In the genomic region with DNA sequence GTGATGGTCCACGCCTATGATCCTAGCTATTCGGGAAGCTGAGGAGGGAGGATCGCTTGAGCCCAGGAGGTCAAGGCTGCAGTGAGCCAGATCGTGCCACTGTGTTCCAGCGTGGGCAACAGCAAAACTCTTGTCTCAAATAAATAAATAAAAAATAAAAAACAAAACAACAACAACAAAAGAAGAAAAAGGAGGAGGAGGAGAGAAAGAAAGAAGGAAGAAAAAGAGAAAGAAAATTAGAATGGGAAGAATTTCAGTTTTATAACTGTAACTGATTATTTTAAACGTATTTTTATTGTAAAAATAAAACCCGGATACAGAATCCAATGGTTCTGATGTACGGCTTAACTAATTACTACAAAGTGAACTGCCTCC, we compare ENCODE assay signal across 8 cellular contexts. TPM values are rescaled to one million over a fixed set of nuclear protein-coding genes. Genes with fewer than 3 reads are reported as not detected.
A peak's percentile ranks its signal among the peaks of the same experiment; 100 is the strongest.
DNase-seq lines count a peak whose midpoint lies in the region; ATAC-seq, FAIRE-seq and TF ChIP-seq lines count a peak whose summit lies in the region.

No MANE protein-coding gene starts in this region.

- peaks cover 14% of the 10 kb centered on the region for H3K4me1 Mint-ChIP-seq in activated CD4-positive, alpha-beta T cell treated with anti-CD3 and anti-CD28 coated beads, Interleukin-2, amount 10 ng/mL, durations not matched to agents 24 days and 14 days
- H3K4me1 Mint-ChIP-seq in activated naive CD8-positive, alpha-beta T cell treated with anti-CD3 and anti-CD28 coated beads, Interleukin-2, amount 10 ng/mL, durations not matched to agents 7 days and 5 days: peaks cover 14% of the 10 kb centered on the region

- TF ChIP-seq POLR2A in testis (IDR thresholded peaks at IDR 0.05): no peak

- H3K27me3 ChIP-seq in testis: no peaks in the 10 kb centered on the region

- H3K27ac ChIP-seq in kidney (ENCODE audit: low read depth in 2 of 2, low read length in 2 of 2) (no peak overlapping the region), testis (peak overlapping the region; percentile 16 to 81)

- H3K4me1 ChIP-seq in kidney (ENCODE audit: control insufficient read depth in 1 of 2, insufficient read depth in 1 of 2, low read depth in 1 of 2, low read length in 2 of 2) (peaks cover 6 to 10% of the 10 kb centered on the region in 2 donors), testis (peaks cover 14% of the 10 kb centered on the region)

- POLR2A ChIA-PET in activated naive CD8-positive, alpha-beta T cell treated with anti-CD3 and anti-CD28 coated beads, Interleukin-2, amount 10 ng/mL, durations not matched to agents 7 days and 5 days (lab: Charles Lee): no interaction called here

- H3K9me3 Mint-ChIP-seq in activated CD4-positive, alpha-beta T cell treated with anti-CD3 and anti-CD28 coated beads, Interleukin-2, amount 10 ng/mL, durations not matched to agents 24 days and 14 days: no peaks in the 10 kb centered on the region
- H3K9me3 Mint-ChIP-seq in activated naive CD8-positive, alpha-beta T cell treated with anti-CD3 and anti-CD28 coated beads, Interleukin-2, amount 10 ng/mL, durations not matched to agents 7 days and 5 days: no peaks in the 10 kb centered on the region

- intact Hi-C loops in activated CD4-positive, alpha-beta T cell treated with anti-CD3 and anti-CD28 coated beads, Interleukin-2, amount 10 ng/mL, durations not matched to agents 24 days and 14 days (cut with micrococcal nuclease): loop anchor here (2.0 kb wide), 2 partner anchors 37 to 45 kb away; partner anchors contain the start of gene PSAP
- intact Hi-C loops in kidney (cut with DNase I): no loop called here
- intact Hi-C loops in testis (cut with DNase I; ENCODE audit: low total_unique reads): no loop called here

- DNase-seq in activated CD4-positive, alpha-beta T cell treated with anti-CD3 and anti-CD28 coated beads, Interleukin-2, amount 10 ng/mL, durations not matched to agents 24 days and 14 days: no peak
- no peak for DNase-seq in activated CD4-positive, alpha-beta T cell treated with anti-CD3 and anti-CD28 coated beads, Interleukin-2, amount 50 U/mL, for 48 hours
- no peak for DNase-seq in activated naive CD8-positive, alpha-beta T cell treated with anti-CD3 and anti-CD28 coated beads, Interleukin-2, amount 10 ng/mL, durations not matched to agents 7 days and 5 days
- no peak for DNase-seq in kidney
- DNase-seq in testis: no peak
- no peak for DNase-seq in DMS153 (lab: John Stamatoyannopoulos, UW)
- DNase-seq in NCI-H1694 (lab: John Stamatoyannopoulos, UW): no peak

- no peaks in the 10 kb centered on the region for H3K36me3 Mint-ChIP-seq in activated CD4-positive, alpha-beta T cell treated with anti-CD3 and anti-CD28 coated beads, Interleukin-2, amount 10 ng/mL, durations not matched to agents 24 days and 14 days (ENCODE audit: low read depth)
- no peaks in the 10 kb centered on the region for H3K36me3 Mint-ChIP-seq in activated naive CD8-positive, alpha-beta T cell treated with anti-CD3 and anti-CD28 coated beads, Interleukin-2, amount 10 ng/mL, durations not matched to agents 7 days and 5 days

- peak overlapping the region in 1 of 2 donors; percentile 73 for H3K9ac ChIP-seq in kidney (ENCODE audit: low read length in 2 of 2)

- H3K27ac Mint-ChIP-seq in activated CD4-positive, alpha-beta T cell treated with anti-CD3 and anti-CD28 coated beads, Interleukin-2, amount 10 ng/mL, durations not matched to agents 24 days and 14 days: no peak overlapping the region
- peak overlapping the region; percentile 80 for H3K27ac Mint-ChIP-seq in activated naive CD8-positive, alpha-beta T cell treated with anti-CD3 and anti-CD28 coated beads, Interleukin-2, amount 10 ng/mL, durations not matched to agents 7 days and 5 days

- H3K36me3 ChIP-seq in kidney (ENCODE audit: control insufficient read depth in 1 of 2, insufficient read depth in 2 of 2, low read length in 2 of 2): no peaks in the 10 kb centered on the region
- H3K36me3 ChIP-seq in testis (ENCODE audit: low read depth, missing control alignments): no peaks in the 10 kb centered on the region

- no peak for TF ChIP-seq CTCF in kidney (IDR thresholded peaks at IDR 0.05; ENCODE audit: borderline replicate concordance, extremely low read depth, insufficient read depth)
- no peak for TF ChIP-seq CTCF in testis (IDR thresholded peaks at IDR 0.05)

- peak overlapping the region; percentile 75 to 82 for H3K4me3 ChIP-seq in kidney (ENCODE audit: low read length in 2 of 2)
- peak overlapping the region; percentile 56 to 59 for H3K4me3 ChIP-seq in testis

- ATAC-seq in activated naive CD8-positive, alpha-beta T cell treated with anti-CD3 and anti-CD28 coated beads, Interleukin-2, amount 10 ng/mL, durations not matched to agents 7 days and 5 days (ENCODE audit: low read depth): no peak
- ATAC-seq in GM21619 (IDR thresholded peaks at IDR 0.05; ENCODE audit: unreplicated experiment): no peak

- no peak for FAIRE-seq in kidney (lab: Jason Lieb, UNC)

- no peaks in the 10 kb centered on the region for H3K9me3 ChIP-seq in kidney (ENCODE audit: control insufficient read depth in 1 of 2, low read length in 2 of 2)
- no peaks in the 10 kb centered on the region for H3K9me3 ChIP-seq in testis

- H3K27me3 Mint-ChIP-seq in activated CD4-positive, alpha-beta T cell treated with anti-CD3 and anti-CD28 coated beads, Interleukin-2, amount 10 ng/mL, durations not matched to agents 24 days and 14 days: peaks cover 15% of the 10 kb centered on the region
- peaks cover 21% of the 10 kb centered on the region for H3K27me3 Mint-ChIP-seq in activated naive CD8-positive, alpha-beta T cell treated with anti-CD3 and anti-CD28 coated beads, Interleukin-2, amount 10 ng/mL, durations not matched to agents 7 days and 5 days

- WGBS in testis, 2 donors: 8% methylated on average over 8 of the region's 8 CpGs

- peak overlapping the region; percentile 88 for H3K4me3 Mint-ChIP-seq in activated CD4-positive, alpha-beta T cell treated with anti-CD3 and anti-CD28 coated beads, Interleukin-2, amount 10 ng/mL, durations not matched to agents 24 days and 14 days
- H3K4me3 Mint-ChIP-seq in activated naive CD8-positive, alpha-beta T cell treated with anti-CD3 and anti-CD28 coated beads, Interleukin-2, amount 10 ng/mL, durations not matched to agents 7 days and 5 days: peak overlapping the region; percentile 91

RNA-seq across cellular contexts. Expression of gene PSAP, which starts 37.2 kb away (rescaled TPM):
- total RNA-seq in activated CD4-positive, alpha-beta T cell treated with anti-CD3 and anti-CD28 coated beads, Interleukin-2, amount 10 ng/mL, durations not matched to agents 24 days and 14 days: 97.9 and 99.9 TPM in 2 replicates
- total RNA-seq in activated naive CD8-positive, alpha-beta T cell treated with anti-CD3 and anti-CD28 coated beads, Interleukin-2, amount 10 ng/mL, durations not matched to agents 7 days and 5 days: 100 to 1,000 TPM; 171 to 175 TPM
- total RNA-seq in kidney (1,249 TPM), testis (1,000 to 10,000 TPM; 1,011 to 1,399 TPM)
- polyA plus RNA-seq in kidney (ENCODE audit: insufficient read depth, low read depth, low replicate concordance) (1,082 TPM), testis (ENCODE audit: insufficient read depth, low read depth, low replicate concordance) (1,346 TPM)

Comparison
In these comparisons a context has a peak if more than half of its experiments do, and no peak if none do; other contexts are left out.
1. H3K27ac ChIP-seq: peak in testis (2 of 2); none in kidney (0 of 2).